8 cellular contexts compared by ENCODE assay signal in the genomic region with DNA sequence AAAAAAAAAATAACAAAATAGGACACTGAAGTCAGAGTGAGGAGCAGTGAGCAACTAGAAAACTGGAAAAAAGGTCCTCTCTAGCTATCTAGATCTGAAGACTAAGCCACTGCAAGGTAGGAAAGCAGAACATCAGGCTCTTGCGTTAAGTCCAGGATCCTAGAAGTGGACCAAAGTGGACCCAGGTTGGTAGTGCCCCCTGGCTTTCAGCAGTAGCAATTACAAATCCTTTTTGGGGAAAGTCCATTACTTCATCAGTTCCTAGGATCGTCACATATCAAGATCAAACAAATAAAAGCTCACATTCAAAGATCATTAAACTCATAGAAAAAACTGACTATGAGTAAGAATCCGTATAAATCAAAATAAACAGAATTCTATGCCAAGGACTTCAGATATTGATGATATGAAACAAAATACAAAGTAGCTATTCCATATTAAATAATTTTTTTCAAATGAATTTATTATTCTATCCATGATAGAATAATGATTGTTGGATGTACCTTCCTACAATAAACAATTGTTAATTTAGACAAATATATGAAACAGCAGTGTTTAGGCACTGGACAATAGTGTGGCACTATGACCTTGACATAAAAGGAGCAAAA. TPM values are rescaled to one million over a fixed set of nuclear protein-coding genes. Genes with fewer than 3 reads are reported as not detected.
DNase-seq lines count a peak whose midpoint lies in the region; ATAC-seq and TF ChIP-seq lines count a peak whose summit lies in the region.

No MANE protein-coding gene starts in this region.

- TF ChIP-seq CTCF in HFF-Myc (IDR thresholded peaks at IDR 0.05; ENCODE audit: low read depth, low read length, missing control alignments) (peak; percentile 83), brain (conservative IDR thresholded peaks at IDR 0.05) (peak; percentile 60 to 71), gastrocnemius medialis (IDR thresholded peaks at IDR 0.05 in 4 of 5, conservative IDR thresholded peaks at IDR 0.05 in 1 of 5) (peak; percentile 72 to 84 (median 82))

- peaks cover 7 to 12% of the 10 kb centered on the region in 2 donors for H3K4me1 ChIP-seq in gastrocnemius medialis

- intact Hi-C loops in gastrocnemius medialis (cut with DNase I; ENCODE audit: low total_unique reads), result loop anchor here (1.0 to 2.0 kb wide), 2 partner anchors 76 to 86 kb away; no protein-coding TSS in a partner anchor

- no peaks in the 10 kb centered on the region for H3K36me3 Mint-ChIP-seq in brain

- peak; percentile 75 to 91 for ATAC-seq in gastrocnemius medialis

- H3K4me3 Mint-ChIP-seq in brain, result peak overlapping the region in 1 of 5 experiments; percentile 26

- H3K27me3 ChIP-seq in gastrocnemius medialis, result no peaks in the 10 kb centered on the region

- TF ChIP-seq POLR2A in gastrocnemius medialis (IDR thresholded peaks at IDR 0.05), result no peak

- no peak overlapping the region for H3K27ac Mint-ChIP-seq in brain

- no peaks in the 10 kb centered on the region for H3K36me3 ChIP-seq in gastrocnemius medialis

- no peak overlapping the region for H3K27ac ChIP-seq in gastrocnemius medialis

- peaks cover 6% of the 10 kb centered on the region for H3K4me1 Mint-ChIP-seq in brain

- peaks cover 0 to 4% (median 0%) of the 10 kb centered on the region in 5 experiments for H3K9me3 Mint-ChIP-seq in brain

- peaks cover 16% of the 10 kb centered on the region for H3K27me3 Mint-ChIP-seq in brain

- no peak overlapping the region for H3K4me3 ChIP-seq in HFF-Myc (replicated peaks; ENCODE audit: low read depth, low read length)
- H3K4me3 ChIP-seq in gastrocnemius medialis, result no peak overlapping the region

- H3K9me3 ChIP-seq in gastrocnemius medialis, result no peaks in the 10 kb centered on the region

- DNase-seq in NCI-H82 (lab: John Stamatoyannopoulos, UW), result peak; percentile 63
- DNase-seq in NCI-H82 treated with DMSO at 0.1 percent for 48 hours (lab: John Stamatoyannopoulos, UW; ENCODE audit: unreplicated experiment), result no peak
- DNase-seq in HFF-Myc (ENCODE audit: extremely low read depth, low read depth), result no peak
- peak; percentile 38 for DNase-seq in NCI-H774 (lab: John Stamatoyannopoulos, UW)
- DNase-seq in hepatic stellate cell (ENCODE audit: low spot score), result peak; percentile 42
- DNase-seq in gastrocnemius medialis, result peak; percentile 22 to 39
- no peak for DNase-seq in NCI-H1694 (lab: John Stamatoyannopoulos, UW)

- in situ Hi-C loops in gastrocnemius medialis (cut with MboI; ENCODE audit: low sequenced_read_pairs in 4 of 4), result loop anchor here in 3 of 4 donors (5.0 to 10.0 kb wide), 2 partner anchors 86 to 88 kb away; no protein-coding TSS in a partner anchor

RNA-seq across cellular contexts. Expression of gene RICTOR, which starts 6.5 kb away (rescaled TPM):
- 1.3 TPM for polyA plus RNA-seq in brain (ENCODE audit: insufficient read depth, low read depth, low replicate concordance)
- 10 to 100 TPM; 28.9 to 56.9 (median 37.0) TPM for total RNA-seq in gastrocnemius medialis

Comparison
In these comparisons a context has a peak if more than half of its experiments do, and no peak if none do; other contexts are left out.
1. DNase-seq: peak in NCI-H82 (single experiment), NCI-H774 (single experiment), hepatic stellate cell (single experiment) and gastrocnemius medialis (2 of 2); none in NCI-H82 treated with DMSO at 0.1 percent for 48 hours (single experiment), HFF-Myc (single experiment) and NCI-H1694 (single experiment).
2. Peak in every context shown above with its lines, with median percentiles within 50 percentile points of each other: CTCF ChIP-seq.